Comparison of ENCODE assay signal across 17 cellular contexts in the genomic region with DNA sequence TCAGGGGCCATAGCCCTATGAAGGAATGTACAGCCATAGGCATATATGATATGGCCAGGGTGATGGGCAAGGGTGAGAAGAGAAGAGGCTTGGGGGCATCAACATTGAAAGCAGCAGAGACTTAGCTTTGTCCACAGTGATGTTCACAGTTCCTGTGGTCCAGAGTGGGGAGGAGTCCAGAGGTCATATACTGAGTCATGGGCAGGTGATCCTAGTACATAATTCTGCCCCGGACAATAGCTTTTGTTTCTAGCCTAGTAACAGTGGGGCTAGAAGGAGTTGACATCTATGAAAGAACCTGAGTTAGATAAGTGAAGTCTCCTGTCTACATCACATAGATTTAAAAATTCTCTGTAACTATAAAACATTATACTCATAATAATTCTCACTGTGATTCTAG.
"Had no signal": no experiment of that assay in that cellular context is flagged by ENCODE, and none has a peak within 500 bp of the region (broad histone marks: within the 10 kb centered on the region; RNA-seq: fewer than 3 reads in every experiment).

No MANE protein-coding gene starts in this region.

- H3K9me3 ChIP-seq: adrenal gland, body of pancreas, right atrium auricular region had no signal

- DNase-seq: activated CD4-positive, alpha-beta T cell treated with anti-CD3 and anti-CD28 coated beads, Interleukin-2, amount 50 U/mL, for 48 hours; activated CD8-positive, alpha-beta memory T cell treated with anti-CD3 and anti-CD28 coated beads, Interleukin-2, amount 10 ng/mL, durations not matched to agents 7 days and 5 days; activated naive CD4-positive, alpha-beta T cell treated with anti-CD3 and anti-CD28 coated beads, Interleukin-2, amount 50 U/mL, for 16 hours; activated T-cell treated with anti-CD3 and anti-CD28 coated beads, Interleukin-2, amount 50 U/mL, for 24 hours; central memory CD4-positive, alpha-beta T cell; effector CD8-positive, alpha-beta T cell; foreskin melanocyte; SHP77; small intestine; stimulated activated CD4-positive, alpha-beta T cell treated with anti-CD3 and anti-CD28 coated beads, Interleukin-4, amount 100 ng/mL, for 24 hours; stimulated activated naive CD4-positive, alpha-beta T cell treated with Interleukin-2 at 50 U/mL for 16 hours; WERI-Rb-1 had no signal

- H3K36me3 ChIP-seq: adrenal gland, neural progenitor cell, right atrium auricular region, WERI-Rb-1 had no signal

- H3K4me3 ChIP-seq: adrenal gland, body of pancreas, neural progenitor cell, right atrium auricular region had no signal

- H3K9ac ChIP-seq: neural progenitor cell, parathyroid adenoma had no signal

- H3K79me2 ChIP-seq: parathyroid adenoma had no signal

- H3K4me1 ChIP-seq: body of pancreas had no signal

- H3K27me3 ChIP-seq: adrenal gland, body of pancreas, neural progenitor cell, right atrium auricular region had no signal

- H2AFZ ChIP-seq: neural progenitor cell, parathyroid adenoma had no signal

- H3K27ac ChIP-seq: body of pancreas, neural progenitor cell, parathyroid adenoma, right atrium auricular region, WERI-Rb-1 had no signal

- H3K4me2 ChIP-seq: neural progenitor cell had no signal
